1 cellular context compared by ENCODE assay signal in genomic region chr1:37498872-37499617, GRCh38.
TF ChIP-seq lines count a peak whose summit lies in the region.

No MANE protein-coding gene starts in this region.

TF ChIP-seq in HepG2, 621 proteins besides CTCF, POLR2A, EP300 and RAD21:
- no peak for TF ChIP-seq CREB1 (IDR thresholded peaks at IDR 0.05)
- no peak for TF ChIP-seq CREB1 (CRISPR knock-in tag; IDR thresholded peaks at IDR 0.05)
- TF ChIP-seq KMT2A (CRISPR knock-in tag; IDR thresholded peaks at IDR 0.05): no peak
- no peak for TF ChIP-seq ZNF350 (CRISPR knock-in tag; IDR thresholded peaks at IDR 0.05; ENCODE audit: borderline replicate concordance, low read depth)
- no peak for TF ChIP-seq IKZF1 (IDR thresholded peaks at IDR 0.05)
- TF ChIP-seq AKAP8 (CRISPR knock-in tag; IDR thresholded peaks at IDR 0.05): no peak
- no peak for TF ChIP-seq HDAC2 (CRISPR knock-in tag; IDR thresholded peaks at IDR 0.05)
- no peak for TF ChIP-seq MED8 (CRISPR knock-in tag; IDR thresholded peaks at IDR 0.05; ENCODE audit: insufficient replicate concordance)
